In the genomic region with DNA sequence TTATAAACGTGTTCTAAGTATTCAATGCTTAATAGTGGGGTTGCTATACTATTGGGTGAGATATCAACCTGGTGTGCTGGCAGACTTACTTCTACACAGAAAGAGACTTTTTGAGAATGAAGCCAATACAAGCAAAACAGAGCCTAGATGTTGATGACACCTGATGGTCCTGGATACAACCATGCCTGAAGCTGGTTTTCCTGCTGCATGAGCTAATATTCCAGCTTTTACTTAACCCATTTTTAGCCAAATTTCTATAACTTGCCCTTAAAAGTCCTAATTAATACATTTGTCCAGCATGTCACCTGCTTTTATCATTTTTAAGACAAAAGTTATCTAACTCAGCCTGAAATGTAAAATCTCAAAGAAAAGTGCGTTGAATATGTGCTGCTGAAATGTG, we compare ENCODE assay signal across 24 cellular contexts.
"Had no signal": no experiment of that assay in that cellular context is flagged by ENCODE, and none has a peak within 500 bp of the region (broad histone marks: within the 10 kb centered on the region; RNA-seq: fewer than 3 reads in every experiment).

No MANE protein-coding gene starts in this region.

- FAIRE-seq: colon, kidney had no signal

- H3K27me3 ChIP-seq: esophagus squamous epithelium, gastrocnemius medialis had no signal

- H3K9me3 ChIP-seq: esophagus squamous epithelium, gastrocnemius medialis, heart right ventricle, lower lobe of right lung had no signal

- H3K36me3 ChIP-seq: esophagus squamous epithelium, gastrocnemius medialis, heart right ventricle, lower lobe of right lung had no signal

- DNase-seq: effector CD8-positive, alpha-beta T cell; effector memory CD8-positive, alpha-beta T cell; endodermal cell; erythroblast; esophagus squamous epithelium; foreskin fibroblast; gastrocnemius medialis; glutamatergic neuron; head of caudate nucleus; hippocampal formation; immature natural killer cell; islet precursor cell; kidney; left colon; left ventricle myocardium superior; lower lobe of right lung; mesenchymal stem cell; naive thymus-derived CD4-positive, alpha-beta T cell had no signal

- H3K4me1 ChIP-seq: gastrocnemius medialis, lower lobe of right lung had no signal

- H3K27ac ChIP-seq: coronary artery, epithelial cell of prostate, esophagus squamous epithelium, gastrocnemius medialis, lower lobe of right lung had no signal

- ATAC-seq: effector memory CD8-positive, alpha-beta T cell; esophagus mucosa; gastrocnemius medialis; left colon; left lobe of liver; lower lobe of right lung; naive thymus-derived CD4-positive, alpha-beta T cell had no signal

- H3K4me3 ChIP-seq: coronary artery, esophagus squamous epithelium, gastrocnemius medialis, heart right ventricle, lower lobe of right lung had no signal
